ENCODE assay signal across 23 cellular contexts in the genomic region with DNA sequence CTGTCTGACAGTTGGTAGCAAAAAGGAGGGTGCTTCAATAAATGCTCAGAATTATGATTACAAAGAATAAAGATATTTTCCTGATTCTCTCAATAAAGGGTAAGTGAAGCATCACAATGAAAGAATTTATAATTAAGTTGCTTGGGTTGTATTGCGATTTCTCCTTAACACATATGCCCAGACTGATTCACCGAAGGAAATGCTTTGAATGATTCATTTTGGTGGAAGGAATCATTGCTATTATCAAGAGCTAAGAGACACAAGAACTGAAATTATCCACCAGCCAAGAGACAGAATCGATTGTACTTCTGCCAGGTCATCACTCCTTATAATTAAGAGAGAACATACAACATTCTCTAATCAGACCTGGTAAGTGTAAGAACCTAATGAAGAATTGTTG.
"Had no signal": no experiment of that assay in that cellular context is flagged by ENCODE, and none has a peak within 500 bp of the region (broad histone marks: within the 10 kb centered on the region; RNA-seq: fewer than 3 reads in every experiment).

No MANE protein-coding gene starts in this region.

- DNase-seq: islet precursor cell; left ventricle myocardium inferior; midbrain; mucosa of descending colon; naive thymus-derived CD4-positive, alpha-beta T cell; ovary; right lobe of liver; stimulated activated CD4-positive, alpha-beta T cell treated with anti-CD3 and anti-CD28 coated beads, Interleukin-1b, Interleukin-23, amount 100 ng/mL, for 48 hours; stimulated activated CD4-positive, alpha-beta T cell treated with anti-CD3 and anti-CD28 coated beads, Interleukin-2, amount 100 ng/mL, for 48 hours; stimulated activated CD4-positive, alpha-beta T cell treated with anti-CD3 and anti-CD28 coated beads, Interleukin-4, amount 100 ng/mL, for 4 hours; stimulated activated CD8-positive, alpha-beta memory T cell treated with anti-CD3 and anti-CD28 coated beads, Interleukin-4, amount 100 ng/mL, for 48 hours; stimulated activated naive CD4-positive, alpha-beta T cell treated with Interleukin-2 at 50 U/mL for 16 hours; stimulated activated naive CD8-positive, alpha-beta T cell treated with anti-CD3 and anti-CD28 coated beads, Interleukin-15, amount 100 ng/mL, for 72 hours; testis; thyroid gland; transverse colon; upper lobe of left lung had no signal

- H3K4me3 ChIP-seq: left ventricle myocardium inferior, lung, mucosa of descending colon, ovary, right atrium auricular region, right lobe of liver, smooth muscle cell, testis, thyroid gland, transverse colon, upper lobe of left lung, vagina had no signal

- H3K27me3 ChIP-seq: ovary, right atrium auricular region, right lobe of liver, testis, thyroid gland, transverse colon, upper lobe of left lung, vagina had no signal

- H3K36me3 ChIP-seq: left ventricle myocardium inferior, ovary, right atrium auricular region, right lobe of liver, thyroid gland, transverse colon, upper lobe of left lung, vagina had no signal

- ATAC-seq: mucosa of descending colon; naive thymus-derived CD4-positive, alpha-beta T cell; natural killer cell treated with Interleukin-12 subunit alpha and Interleukin-12 subunit beta and Interleukin-15 and Interleukin-18, amount 100 ng/mL, for 72 hours; right lobe of liver; stimulated activated memory B cell treated with anti-CD40 and anti-IgM and Interleukin-4, amounts not matched to agents 10 μg/mL and 1 μg/mL and 100 μg/mL, for 72 hours; stimulated activated naive CD8-positive, alpha-beta T cell treated with anti-CD3 and anti-CD28 coated beads, Interleukin-15, amount 100 ng/mL, for 72 hours had no signal
